9 cellular contexts compared by ENCODE assay signal in genomic region chr4:124641715-124642380, GRCh38.
A peak's percentile ranks its signal among the peaks of the same experiment; 100 is the strongest.
DNase-seq lines count a peak whose midpoint lies in the region; ATAC-seq and TF ChIP-seq lines count a peak whose summit lies in the region.
"Had no signal": no experiment of that assay in that cellular context is flagged by ENCODE, and none has a peak within 500 bp of the region (broad histone marks: within the 10 kb centered on the region; RNA-seq: fewer than 3 reads in every experiment).

No MANE protein-coding gene starts in this region.

- TF ChIP-seq CTCF in RWPE2 (IDR thresholded peaks at IDR 0.05; ENCODE audit: poor library complexity, severe bottlenecking) (no peak), dorsolateral prefrontal cortex (IDR thresholded peaks at IDR 0.05 in 54 of 56, conservative IDR thresholded peaks at IDR 0.05 in 2 of 56; ENCODE audit: low read depth in 1 of 56, partially characterized antibody in 56 of 56) (no peak)

- peak overlapping the region; percentile 80 for H3K27ac ChIP-seq in RWPE2 (ENCODE audit: poor library complexity, severe bottlenecking)
- no peak overlapping the region for H3K27ac ChIP-seq in dorsolateral prefrontal cortex
- H3K27ac ChIP-seq: heart right ventricle had no signal

- peaks cover 5 to 6% of the 10 kb centered on the region in 2 donors for H3K9me3 Mint-ChIP-seq in activated naive CD4-positive, alpha-beta T cell treated with anti-CD3 and anti-CD28 coated beads, Interleukin-2, amount 50 U/mL, for 72 hours

- peaks cover 11% of the 10 kb centered on the region for H3K36me3 ChIP-seq in RWPE2 (ENCODE audit: low read depth)
- H3K36me3 ChIP-seq: heart right ventricle had no signal

- DNase-seq in Daoy (ENCODE audit: low read depth) (peak; percentile 70), RWPE2 (ENCODE audit: low spot score) (peak; percentile 66), glomerular endothelial cell (ENCODE audit: extremely low read depth, low read depth, low spot score) (peak; percentile 76), globus pallidus (ENCODE audit: low spot score) (no peak), dorsolateral prefrontal cortex (no peak)
- DNase-seq in activated naive CD4-positive, alpha-beta T cell treated with anti-CD3 and anti-CD28 coated beads, Interleukin-2, amount 50 U/mL, for 72 hours (ENCODE audit: low spot score in 2 of 2), result no peak

- H3K4me1 ChIP-seq in RWPE2 (ENCODE audit: insufficient read depth, poor library complexity, severe bottlenecking), result peaks cover 38% of the 10 kb centered on the region

- ATAC-seq in HG03103 (IDR thresholded peaks at IDR 0.05; ENCODE audit: low read depth, unreplicated experiment) (peak; percentile 79), RWPE2 (ENCODE audit: low read depth) (peak; percentile 76), GM19397 (IDR thresholded peaks at IDR 0.05; ENCODE audit: unreplicated experiment) (no peak)
- ATAC-seq in activated naive CD4-positive, alpha-beta T cell treated with anti-CD3 and anti-CD28 coated beads, Interleukin-2, amount 50 U/mL, for 72 hours, result no peak
- ATAC-seq: heart right ventricle had no signal

- no peaks in the 10 kb centered on the region for H3K27me3 ChIP-seq in RWPE2 (ENCODE audit: insufficient read depth, poor library complexity, severe bottlenecking)
- H3K27me3 ChIP-seq in dorsolateral prefrontal cortex, result no peaks in the 10 kb centered on the region
- H3K27me3 ChIP-seq: heart right ventricle had no signal

- H3K36me3 Mint-ChIP-seq in activated naive CD4-positive, alpha-beta T cell treated with anti-CD3 and anti-CD28 coated beads, Interleukin-2, amount 50 U/mL, for 72 hours, result no peaks in the 10 kb centered on the region

- intact Hi-C loops in dorsolateral prefrontal cortex (cut with DNase I), result no loop called here

- H3K27ac Mint-ChIP-seq in activated naive CD4-positive, alpha-beta T cell treated with anti-CD3 and anti-CD28 coated beads, Interleukin-2, amount 50 U/mL, for 72 hours, result no peak overlapping the region

- H3K4me3 ChIP-seq in RWPE2 (ENCODE audit: severe bottlenecking), result no peak overlapping the region
- H3K4me3 ChIP-seq in dorsolateral prefrontal cortex, result no peak overlapping the region
- H3K4me3 ChIP-seq: heart right ventricle had no signal

- H3K9me3 ChIP-seq in RWPE2 (ENCODE audit: severe bottlenecking), result no peaks in the 10 kb centered on the region
- H3K9me3 ChIP-seq: heart right ventricle had no signal

Comparison
In these comparisons a context has a peak if more than half of its experiments do, and no peak if none do; other contexts are left out.
1. DNase-seq: peak in Daoy (single experiment), RWPE2 (single experiment) and glomerular endothelial cell (single experiment); none in globus pallidus (single experiment), dorsolateral prefrontal cortex (0 of 10) and activated naive CD4-positive, alpha-beta T cell treated with anti-CD3 and anti-CD28 coated beads, Interleukin-2, amount 50 U/mL, for 72 hours (0 of 2).
2. ATAC-seq: peak in HG03103 (single experiment) and RWPE2 (single experiment); none in GM19397 (single experiment) and activated naive CD4-positive, alpha-beta T cell treated with anti-CD3 and anti-CD28 coated beads, Interleukin-2, amount 50 U/mL, for 72 hours (0 of 2).